In the genomic region with DNA sequence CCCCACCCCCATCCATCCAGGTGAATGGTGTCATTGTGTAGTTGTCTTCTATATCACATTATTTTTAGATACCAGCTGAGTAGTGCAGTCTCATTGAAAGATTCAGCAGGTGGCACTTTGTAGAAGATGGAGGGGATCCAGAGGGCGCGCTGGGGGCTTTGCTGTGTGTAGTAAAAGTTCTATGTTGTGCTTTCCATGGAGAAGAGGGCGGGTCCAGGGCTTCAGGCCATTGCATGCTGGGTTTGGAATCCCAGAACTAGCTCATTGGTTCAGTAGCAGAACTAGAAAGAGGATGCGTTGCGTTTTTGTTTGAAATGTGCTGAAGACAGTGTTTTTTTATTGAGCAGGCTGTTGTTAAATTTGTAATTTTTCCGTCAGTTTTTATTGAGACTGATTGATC, we compare ENCODE assay signal across 1 cellular context.
TF ChIP-seq lines count a peak whose summit lies in the region.

No MANE protein-coding gene starts in this region.

TF ChIP-seq in IMR-90, 13 proteins besides CTCF, POLR2A, EP300 and RAD21:
- no peak for TF ChIP-seq CHD1 (IDR thresholded peaks at IDR 0.05; ENCODE audit: low read depth, low read length)
- no peak for TF ChIP-seq CEBPB (IDR thresholded peaks at IDR 0.05; ENCODE audit: low read depth, low read length)
- TF ChIP-seq RCOR1 (IDR thresholded peaks at IDR 0.05; ENCODE audit: insufficient replicate concordance, low read length), result no peak
- TF ChIP-seq FOS (IDR thresholded peaks at IDR 0.05; ENCODE audit: low read depth, low read length), result no peak
- no peak for TF ChIP-seq BHLHE40 (IDR thresholded peaks at IDR 0.05; ENCODE audit: low read depth, low read length)
- no peak for TF ChIP-seq MAFK (IDR thresholded peaks at IDR 0.05; ENCODE audit: low read depth, low read length)
- no peak for TF ChIP-seq SMC3 (IDR thresholded peaks at IDR 0.05; ENCODE audit: low read depth, low read length)
- TF ChIP-seq MAZ (IDR thresholded peaks at IDR 0.05; ENCODE audit: borderline replicate concordance, low read depth, low read length), result no peak
